18 cellular contexts compared by ENCODE assay signal in the genomic region with DNA sequence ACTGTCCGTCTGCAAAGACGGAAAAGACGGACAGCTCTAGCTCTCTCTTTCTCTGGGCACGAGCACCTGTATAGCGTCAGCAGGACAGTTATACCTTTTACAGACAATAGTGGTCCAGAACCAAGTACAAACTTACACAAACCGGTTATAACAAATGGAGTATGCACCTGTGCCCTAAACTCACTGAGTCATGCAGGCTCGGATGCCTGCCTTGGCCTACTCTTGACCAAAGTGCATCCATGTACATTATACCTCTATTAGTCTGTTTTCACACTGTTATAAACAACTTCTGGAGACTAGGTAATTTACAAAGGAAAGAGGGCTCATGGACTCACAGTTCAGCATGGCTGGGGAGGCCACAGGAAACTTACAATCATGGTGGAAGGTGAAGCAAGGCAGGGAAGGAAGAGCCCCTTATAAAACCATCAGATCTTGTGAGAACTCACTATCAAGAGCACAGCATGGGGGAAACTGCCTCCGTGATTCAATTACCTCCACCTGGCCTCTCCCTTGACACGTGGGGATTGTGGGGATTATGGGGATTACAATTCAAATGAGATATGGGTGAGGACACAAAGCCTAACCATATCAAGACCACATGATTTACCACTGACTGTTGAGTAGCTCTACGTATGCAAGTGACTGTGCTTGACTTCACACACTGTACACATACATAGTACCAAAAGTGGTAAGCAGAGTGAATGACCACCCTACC.
A peak's percentile ranks its signal among the peaks of the same experiment; 100 is the strongest.
DNase-seq lines count a peak whose midpoint lies in the region; ATAC-seq and TF ChIP-seq lines count a peak whose summit lies in the region.
"Had no signal": no experiment of that assay in that cellular context is flagged by ENCODE, and none has a peak within 500 bp of the region (broad histone marks: within the 10 kb centered on the region; RNA-seq: fewer than 3 reads in every experiment).

No MANE protein-coding gene starts in this region.

- DNase-seq in NCI-H526 (lab: John Stamatoyannopoulos, UW) (peak; percentile 45 to 67), WERI-Rb-1 (peak; percentile 69), activated T-cell treated with anti-CD3 and anti-CD28 coated beads for 4 hours (no peak), HCEC 1CT (no peak)
- DNase-seq in stimulated activated effector memory CD8-positive, alpha-beta T cell treated with anti-CD3 and anti-CD28 coated beads, Interleukin-12 subunit alpha, Interleukin-12 subunit beta, amount 100 ng/mL, for 72 hours (ENCODE audit: low spot score in 2 of 2) = no peak
- DNase-seq: CD8-positive, alpha-beta memory T cell; DMS79 treated with DMSO at 0.1 percent for 48 hours; H7; MM.1S; NCI-H1092 treated with DMSO at 0.1 percent for 48 hours; NCI-H1694; NCI-H2081 treated with DMSO at 0.1 percent for 48 hours; SW 1271 had no signal

- CTCF ChIA-PET in HEK293 (lab: Yijun Ruan, JAX) = interaction anchor here (1.5 kb wide), 1 partner anchor 197 kb away, joined by 4 read pairs; no protein-coding TSS in a partner anchor

- peaks cover 67% of the 10 kb centered on the region for H3K4me1 Mint-ChIP-seq in stimulated activated effector memory CD8-positive, alpha-beta T cell treated with anti-CD3 and anti-CD28 coated beads, Interleukin-12 subunit alpha, Interleukin-12 subunit beta, amount 100 ng/mL, for 72 hours

- no peak overlapping the region for H3K4me3 ChIP-seq in HEK293 (ENCODE audit: low read depth, low read length)
- no peak overlapping the region for H3K4me3 ChIP-seq in WERI-Rb-1 (ENCODE audit: low read depth, low read length)
- H3K4me3 ChIP-seq: BLaER1 treated with 17β-estradiol and CSF1 and Interleukin-3, amounts not matched to agents 10 nM and 100 nM had no signal

- no peaks in the 10 kb centered on the region for H3K9me3 ChIP-seq in HEK293 (ENCODE audit: control insufficient read depth, insufficient read depth, low read depth, low read length)
- no peaks in the 10 kb centered on the region for H3K9me3 ChIP-seq in WERI-Rb-1 (ENCODE audit: severe bottlenecking)
- H3K9me3 ChIP-seq: BLaER1 treated with 17β-estradiol and CSF1 and Interleukin-3, amounts not matched to agents 10 nM and 100 nM had no signal

- ATAC-seq in stimulated activated effector memory CD8-positive, alpha-beta T cell treated with anti-CD3 and anti-CD28 coated beads, Interleukin-12 subunit alpha, Interleukin-12 subunit beta, amount 100 ng/mL, for 72 hours = peak; percentile 36
- ATAC-seq in HG03432 (IDR thresholded peaks at IDR 0.05; ENCODE audit: unreplicated experiment) = no peak
- ATAC-seq: Right ventricle myocardium inferior had no signal

- H3K4me1 ChIP-seq in HEK293 (ENCODE audit: control insufficient read depth, insufficient read depth, low read length) = no peaks in the 10 kb centered on the region
- H3K4me1 ChIP-seq: BLaER1 treated with 17β-estradiol and CSF1 and Interleukin-3, amounts not matched to agents 10 nM and 100 nM had no signal

- H3K36me3 ChIP-seq in HEK293 (ENCODE audit: control insufficient read depth in 2 of 2, insufficient read depth in 1 of 2, low read length in 2 of 2) (peaks cover 0 to 27% of the 10 kb centered on the region in 2 experiments; a peak in 1 of 3 replicates), WERI-Rb-1 (no peaks in the 10 kb centered on the region)
- H3K36me3 ChIP-seq: BLaER1 treated with 17β-estradiol and CSF1 and Interleukin-3, amounts not matched to agents 10 nM and 100 nM had no signal

- H3K9me3 Mint-ChIP-seq in stimulated activated effector memory CD8-positive, alpha-beta T cell treated with anti-CD3 and anti-CD28 coated beads, Interleukin-12 subunit alpha, Interleukin-12 subunit beta, amount 100 ng/mL, for 72 hours = no peaks in the 10 kb centered on the region
- H3K9me3 Mint-ChIP-seq: CD8-positive, alpha-beta memory T cell; IgD-negative memory B cell had no signal

- peaks cover 40% of the 10 kb centered on the region for H3K36me3 Mint-ChIP-seq in stimulated activated effector memory CD8-positive, alpha-beta T cell treated with anti-CD3 and anti-CD28 coated beads, Interleukin-12 subunit alpha, Interleukin-12 subunit beta, amount 100 ng/mL, for 72 hours

- POLR2A ChIA-PET in HEK293 (lab: Yijun Ruan, JAX) = no interaction called here

- H3K27me3 ChIP-seq in WERI-Rb-1 (ENCODE audit: insufficient read depth, low read depth, severe bottlenecking) = no peaks in the 10 kb centered on the region
- H3K27me3 ChIP-seq: BLaER1 treated with 17β-estradiol and CSF1 and Interleukin-3, amounts not matched to agents 10 nM and 100 nM had no signal

- no peak overlapping the region for H3K27ac Mint-ChIP-seq in stimulated activated effector memory CD8-positive, alpha-beta T cell treated with anti-CD3 and anti-CD28 coated beads, Interleukin-12 subunit alpha, Interleukin-12 subunit beta, amount 100 ng/mL, for 72 hours
- H3K27ac Mint-ChIP-seq: IgD-negative memory B cell had no signal

- TF ChIP-seq CTCF in HEK293 (tag by site-specific recombination; IDR thresholded peaks at IDR 0.05) (no peak), WERI-Rb-1 (IDR thresholded peaks at IDR 0.05; ENCODE audit: low read depth, low read length) (no peak)

- H3K4me3 Mint-ChIP-seq in stimulated activated effector memory CD8-positive, alpha-beta T cell treated with anti-CD3 and anti-CD28 coated beads, Interleukin-12 subunit alpha, Interleukin-12 subunit beta, amount 100 ng/mL, for 72 hours = no peak overlapping the region
- H3K4me3 Mint-ChIP-seq: CD8-positive, alpha-beta memory T cell; IgD-negative memory B cell had no signal

- H3K27ac ChIP-seq in HEK293 (ENCODE audit: extremely low read depth, low read depth, low read length) = no peak overlapping the region
- H3K27ac ChIP-seq in WERI-Rb-1 = no peak overlapping the region
- H3K27ac ChIP-seq: BLaER1 treated with 17β-estradiol and CSF1 and Interleukin-3, amounts not matched to agents 10 nM and 100 nM had no signal

TF ChIP-seq in HEK293, 187 proteins besides CTCF, POLR2A, EP300 and RAD21:
- no peak for TF ChIP-seq ZNF341 (tag by site-specific recombination; IDR thresholded peaks at IDR 0.05; ENCODE audit: low read depth)
- peak; percentile 85 for TF ChIP-seq MZF1 (tag by site-specific recombination; IDR thresholded peaks at IDR 0.05; ENCODE audit: borderline replicate concordance)
TF ChIP-seq in HEK293: peak in this region for 1.

Comparison
In these comparisons a context has a peak if more than half of its experiments do, and no peak if none do; other contexts are left out.
1. DNase-seq: peak in NCI-H526 (2 of 2) and WERI-Rb-1 (single experiment); none in stimulated activated effector memory CD8-positive, alpha-beta T cell treated with anti-CD3 and anti-CD28 coated beads, Interleukin-12 subunit alpha, Interleukin-12 subunit beta, amount 100 ng/mL, for 72 hours (0 of 2), activated T-cell treated with anti-CD3 and anti-CD28 coated beads for 4 hours (single experiment) and HCEC 1CT (single experiment).